Comparison of ENCODE assay signal across 1 cellular context in the genomic region with DNA sequence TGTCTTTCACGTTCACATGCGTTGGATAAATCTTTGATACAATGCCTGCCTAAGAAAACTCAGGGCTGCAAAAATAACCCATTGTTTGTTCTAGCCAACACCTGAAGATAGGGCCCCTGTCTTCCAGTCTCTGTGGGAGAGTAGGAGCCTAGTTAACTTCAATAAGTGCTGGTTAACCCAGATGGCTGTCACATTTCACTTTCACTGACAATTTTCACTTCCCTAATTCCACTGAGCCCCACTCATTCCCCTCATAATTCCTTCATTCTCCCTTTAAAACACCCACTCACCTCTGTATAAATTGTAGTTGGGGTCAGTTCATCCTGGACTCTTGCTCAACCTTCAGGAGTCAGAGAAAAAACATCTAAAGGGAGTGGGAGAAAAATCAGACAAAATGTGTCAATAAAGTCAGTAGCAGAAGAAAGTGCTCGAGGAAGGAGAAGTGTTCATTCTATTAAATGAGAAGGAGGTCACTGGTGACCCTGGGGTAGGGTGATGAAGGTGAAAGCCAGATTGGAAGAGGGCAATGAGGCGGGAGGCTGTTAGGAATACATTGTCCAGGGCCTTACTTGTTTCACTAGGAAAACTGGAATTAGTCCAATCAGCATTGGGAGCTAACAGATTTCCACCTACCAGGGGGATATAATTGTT.
TF ChIP-seq lines count a peak whose summit lies in the region.

No MANE protein-coding gene starts in this region.

TF ChIP-seq in SK-N-SH, 30 proteins besides CTCF, POLR2A, EP300 and RAD21 (continued from another document):
- TF ChIP-seq, protein P1, sequence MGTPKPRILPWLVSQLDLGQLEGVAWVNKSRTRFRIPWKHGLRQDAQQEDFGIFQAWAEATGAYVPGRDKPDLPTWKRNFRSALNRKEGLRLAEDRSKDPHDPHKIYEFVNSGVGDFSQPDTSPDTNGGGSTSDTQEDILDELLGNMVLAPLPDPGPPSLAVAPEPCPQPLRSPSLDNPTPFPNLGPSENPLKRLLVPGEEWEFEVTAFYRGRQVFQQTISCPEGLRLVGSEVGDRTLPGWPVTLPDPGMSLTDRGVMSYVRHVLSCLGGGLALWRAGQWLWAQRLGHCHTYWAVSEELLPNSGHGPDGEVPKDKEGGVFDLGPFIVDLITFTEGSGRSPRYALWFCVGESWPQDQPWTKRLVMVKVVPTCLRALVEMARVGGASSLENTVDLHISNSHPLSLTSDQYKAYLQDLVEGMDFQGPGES (IDR thresholded peaks at IDR 0.05; ENCODE audit: low read depth, low read length): no peak
- no peak for TF ChIP-seq FOXJ3 (CRISPR knock-in tag; IDR thresholded peaks at IDR 0.05)
- TF ChIP-seq MXI1 (IDR thresholded peaks at IDR 0.05; ENCODE audit: low read depth, low read length): no peak
- TF ChIP-seq, protein P2, sequence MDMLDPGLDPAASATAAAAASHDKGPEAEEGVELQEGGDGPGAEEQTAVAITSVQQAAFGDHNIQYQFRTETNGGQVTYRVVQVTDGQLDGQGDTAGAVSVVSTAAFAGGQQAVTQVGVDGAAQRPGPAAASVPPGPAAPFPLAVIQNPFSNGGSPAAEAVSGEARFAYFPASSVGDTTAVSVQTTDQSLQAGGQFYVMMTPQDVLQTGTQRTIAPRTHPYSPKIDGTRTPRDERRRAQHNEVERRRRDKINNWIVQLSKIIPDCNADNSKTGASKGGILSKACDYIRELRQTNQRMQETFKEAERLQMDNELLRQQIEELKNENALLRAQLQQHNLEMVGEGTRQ (IDR thresholded peaks at IDR 0.05; ENCODE audit: borderline replicate concordance, low read depth, low read length): no peak
TF ChIP-seq in SK-N-SH: peak in this region for 0.
